In the genomic region with DNA sequence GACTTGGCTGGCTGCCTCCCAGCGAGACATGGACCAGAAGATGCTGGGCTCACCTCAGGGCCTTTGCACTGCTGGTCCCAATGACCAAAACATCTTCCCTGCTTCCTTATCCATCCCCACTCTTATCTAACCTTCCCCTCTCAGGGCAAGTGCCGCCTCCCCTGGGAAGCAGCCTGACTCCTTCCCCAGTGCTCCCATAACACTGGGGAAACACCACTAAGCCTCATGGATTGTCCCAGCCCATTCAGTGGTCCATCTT, we compare ENCODE assay signal across 17 cellular contexts. TPM values are rescaled to one million over a fixed set of nuclear protein-coding genes. Genes with fewer than 3 reads are reported as not detected.
DNase-seq lines count a peak whose midpoint lies in the region; ATAC-seq and TF ChIP-seq lines count a peak whose summit lies in the region.
"Had no signal": no experiment of that assay in that cellular context is flagged by ENCODE, and none has a peak within 500 bp of the region (broad histone marks: within the 10 kb centered on the region; RNA-seq: fewer than 3 reads in every experiment).

No MANE protein-coding gene starts in this region.

- H3K9ac ChIP-seq in KMS-11: no peak overlapping the region

- H3K4me2 ChIP-seq in KMS-11: peak overlapping the region; percentile 99; the same call in 1 of the 2 replicates
- H3K4me2 ChIP-seq: hepatocyte had no signal

- no peak overlapping the region; the same call in 1 of the 2 replicates for H3K27ac ChIP-seq in KMS-11
- H3K27ac ChIP-seq in spleen: peak overlapping the region in 6 of 8 donors; percentile 45 to 97 (median 94)
- no peak overlapping the region for H3K27ac ChIP-seq in left lung
- H3K27ac ChIP-seq: adrenal gland, hepatocyte, upper lobe of right lung had no signal

- intact Hi-C loops in activated CD4-positive, alpha-beta T cell treated with anti-CD3 and anti-CD28 coated beads, Interleukin-2, amount 10 ng/mL, durations not matched to agents 24 days and 14 days (cut with micrococcal nuclease): no loop called here
- intact Hi-C loops in spleen (cut with DNase I; ENCODE audit: low total_unique reads) (no loop called here), left lung (cut with DNase I) (no loop called here)

- H3K9me3 Mint-ChIP-seq in activated CD4-positive, alpha-beta T cell treated with anti-CD3 and anti-CD28 coated beads, Interleukin-2, amount 10 ng/mL, durations not matched to agents 24 days and 14 days: no peaks in the 10 kb centered on the region
- H3K9me3 Mint-ChIP-seq in activated naive CD8-positive, alpha-beta T cell treated with anti-CD3 and anti-CD28 coated beads, Interleukin-2, amount 50 U/mL, for 24 hours: no peaks in the 10 kb centered on the region
- H3K9me3 Mint-ChIP-seq: nephron progenitor cell had no signal

- no peak for TF ChIP-seq CTCF in KMS-11 (conservative IDR thresholded peaks at IDR 0.05; ENCODE audit: low read depth, low read length)
- no peak for TF ChIP-seq CTCF in spleen (IDR thresholded peaks at IDR 0.05 in 8 of 11, conservative IDR thresholded peaks at IDR 0.05 in 3 of 11)
- TF ChIP-seq CTCF in left lung (IDR thresholded peaks at IDR 0.05): no peak

- peak overlapping the region; percentile 87 for H3K4me3 Mint-ChIP-seq in activated CD4-positive, alpha-beta T cell treated with anti-CD3 and anti-CD28 coated beads, Interleukin-2, amount 10 ng/mL, durations not matched to agents 24 days and 14 days
- H3K4me3 Mint-ChIP-seq in activated naive CD8-positive, alpha-beta T cell treated with anti-CD3 and anti-CD28 coated beads, Interleukin-2, amount 50 U/mL, for 24 hours: peak overlapping the region; percentile 60
- H3K4me3 Mint-ChIP-seq: nephron progenitor cell had no signal

- H3K4me1 Mint-ChIP-seq in activated CD4-positive, alpha-beta T cell treated with anti-CD3 and anti-CD28 coated beads, Interleukin-2, amount 10 ng/mL, durations not matched to agents 24 days and 14 days: peaks cover 53% of the 10 kb centered on the region
- H3K4me1 Mint-ChIP-seq in activated naive CD8-positive, alpha-beta T cell treated with anti-CD3 and anti-CD28 coated beads, Interleukin-2, amount 50 U/mL, for 24 hours: peaks cover 61% of the 10 kb centered on the region

- H3K27ac Mint-ChIP-seq in activated CD4-positive, alpha-beta T cell treated with anti-CD3 and anti-CD28 coated beads, Interleukin-2, amount 10 ng/mL, durations not matched to agents 24 days and 14 days: peak overlapping the region; percentile 39
- H3K27ac Mint-ChIP-seq in activated naive CD8-positive, alpha-beta T cell treated with anti-CD3 and anti-CD28 coated beads, Interleukin-2, amount 50 U/mL, for 24 hours: peak overlapping the region; percentile 61
- H3K27ac Mint-ChIP-seq: nephron progenitor cell had no signal

- no peaks in the 10 kb centered on the region for H3K9me3 ChIP-seq in spleen
- no peaks in the 10 kb centered on the region for H3K9me3 ChIP-seq in left lung
- H3K9me3 ChIP-seq: adrenal gland, Peyer's patch, upper lobe of right lung had no signal

- no peak for TF ChIP-seq POLR2A in spleen (IDR thresholded peaks at IDR 0.05)

- H3K27me3 ChIP-seq in KMS-11 (ENCODE audit: insufficient read depth, low read depth): no peaks in the 10 kb centered on the region
- no peaks in the 10 kb centered on the region for H3K27me3 ChIP-seq in spleen (replicated peaks in 1 of 7)
- no peaks in the 10 kb centered on the region for H3K27me3 ChIP-seq in left lung
- H3K27me3 ChIP-seq: adrenal gland, hepatocyte, Peyer's patch, upper lobe of right lung had no signal

- H4K20me1 ChIP-seq in KMS-11 (ENCODE audit: insufficient read depth): no peaks in the 10 kb centered on the region

- H3K4me1 ChIP-seq in KMS-11 (ENCODE audit: low read depth, poor library complexity, severe bottlenecking) (peaks cover 55% of the 10 kb centered on the region), spleen (peaks cover 58 to 100% (median 87%) of the 10 kb centered on the region in 6 donors), left lung (peaks cover 14 to 74% of the 10 kb centered on the region in 2 donors)

- H3K79me2 ChIP-seq in KMS-11 (ENCODE audit: insufficient read depth, low read depth): peaks cover 20% of the 10 kb centered on the region; the same call in 1 of the 2 replicates

- WGBS in spleen, 5 donors: 84 to 97% (median 94%) methylated on average over 2 of the region's 2 CpGs

- H3K27me3 Mint-ChIP-seq in activated CD4-positive, alpha-beta T cell treated with anti-CD3 and anti-CD28 coated beads, Interleukin-2, amount 10 ng/mL, durations not matched to agents 24 days and 14 days: no peaks in the 10 kb centered on the region
- H3K27me3 Mint-ChIP-seq in activated naive CD8-positive, alpha-beta T cell treated with anti-CD3 and anti-CD28 coated beads, Interleukin-2, amount 50 U/mL, for 24 hours: no peaks in the 10 kb centered on the region

- no peak overlapping the region for H2AFZ ChIP-seq in KMS-11 (ENCODE audit: low read depth)
- H2AFZ ChIP-seq: hepatocyte had no signal

- H3K36me3 Mint-ChIP-seq in activated CD4-positive, alpha-beta T cell treated with anti-CD3 and anti-CD28 coated beads, Interleukin-2, amount 10 ng/mL, durations not matched to agents 24 days and 14 days (ENCODE audit: low read depth): peaks cover 58% of the 10 kb centered on the region
- peaks cover 29% of the 10 kb centered on the region for H3K36me3 Mint-ChIP-seq in activated naive CD8-positive, alpha-beta T cell treated with anti-CD3 and anti-CD28 coated beads, Interleukin-2, amount 50 U/mL, for 24 hours (ENCODE audit: low read depth)

- H3K36me3 ChIP-seq in KMS-11 (ENCODE audit: insufficient read depth): no peaks in the 10 kb centered on the region
- peaks cover 0 to 89% (median 76%) of the 10 kb centered on the region in 6 donors for H3K36me3 ChIP-seq in spleen
- H3K36me3 ChIP-seq in left lung: peaks cover 0 to 86% of the 10 kb centered on the region in 2 donors
- H3K36me3 ChIP-seq: adrenal gland had no signal

- ATAC-seq in activated naive CD8-positive, alpha-beta T cell treated with anti-CD3 and anti-CD28 coated beads, Interleukin-2, amount 50 U/mL, for 24 hours: no peak
- ATAC-seq in left lung: no peak
- ATAC-seq in HG03280 (IDR thresholded peaks at IDR 0.05; ENCODE audit: unreplicated experiment): no peak
- ATAC-seq: SK-N-SH treated with all-trans-retinoic acid at 6 μM for 48 hours, upper lobe of right lung had no signal

- no peak overlapping the region for H3K4me3 ChIP-seq in KMS-11 (IDR thresholded peaks at IDR 0.05; ENCODE audit: insufficient read depth, low read depth, low read length)
- H3K4me3 ChIP-seq in spleen: peak overlapping the region in 2 of 8 donors; percentile 29 to 53
- H3K4me3 ChIP-seq in left lung: no peak overlapping the region
- H3K4me3 ChIP-seq: adrenal gland, hepatocyte, upper lobe of right lung had no signal

- no peak for DNase-seq in activated CD4-positive, alpha-beta T cell treated with anti-CD3 and anti-CD28 coated beads, Interleukin-2, amount 10 ng/mL, durations not matched to agents 24 days and 14 days
- DNase-seq in activated CD4-positive, alpha-beta T cell treated with anti-CD3 and anti-CD28 coated beads for 1 hour: no peak
- DNase-seq in activated naive CD8-positive, alpha-beta T cell treated with anti-CD3 and anti-CD28 coated beads, Interleukin-2, amount 50 U/mL, for 24 hours: no peak
- DNase-seq in spleen (peak; percentile 76), left lung (no peak), NCI-H146 treated with DMSO at 0.1 percent for 48 hours (lab: John Stamatoyannopoulos, UW; ENCODE audit: unreplicated experiment) (no peak)
- DNase-seq: adrenal gland, HCEC 1CT, NCI-H1436 treated with DMSO at 0.1 percent for 48 hours, nephron progenitor cell, upper lobe of right lung had no signal

RNA-seq across cellular contexts. Expression of a gene that starts 5.6 kb away (rescaled TPM):
- total RNA-seq in activated CD4-positive, alpha-beta T cell treated with anti-CD3 and anti-CD28 coated beads, Interleukin-2, amount 10 ng/mL, durations not matched to agents 24 days and 14 days: 250 and 251 TPM in 2 replicates
- total RNA-seq in spleen (100 to 1,000 TPM; 169 to 425 (median 354) TPM), left lung (100 to 1,000 TPM; 149 to 152 TPM)
- 100 to 1,000 TPM; 132 to 269 (median 252) TPM for polyA plus RNA-seq in spleen

RNA-seq across cellular contexts. Expression of a gene that starts 7.7 kb away (rescaled TPM):
- total RNA-seq in activated CD4-positive, alpha-beta T cell treated with anti-CD3 and anti-CD28 coated beads, Interleukin-2, amount 10 ng/mL, durations not matched to agents 24 days and 14 days: 231 and 234 TPM in 2 replicates
- total RNA-seq in spleen: 100 to 1,000 TPM; 116 to 222 (median 205) TPM
- 100 to 1,000 TPM; 103 to 191 (median 158) TPM for polyA plus RNA-seq in spleen
- total RNA-seq in left lung: 10 to 100 TPM; 14.7 to 37.3 TPM

RNA-seq across cellular contexts. Expression of a gene that starts 23.3 kb away (rescaled TPM):
- total RNA-seq in activated CD4-positive, alpha-beta T cell treated with anti-CD3 and anti-CD28 coated beads, Interleukin-2, amount 10 ng/mL, durations not matched to agents 24 days and 14 days: not detected in 2 replicates
- 1 to 10 TPM in 2 of 7 donors, under 1 TPM in 2, not detected in 3; 0.19 to 3.0 (median 0.95) TPM for total RNA-seq in spleen
- polyA plus RNA-seq in spleen: under 1 TPM in 2 of 3 donors, not detected in 1; 0.46 TPM
- not detected for total RNA-seq in left lung
- total RNA-seq: adrenal gland, pulmonary artery endothelial cell, upper lobe of right lung had no signal
- polyA plus RNA-seq: adrenal gland had no signal

RNA-seq across cellular contexts. Expression of a gene that starts 45.5 kb away (rescaled TPM):
- 123 and 125 TPM in 2 replicates for total RNA-seq in activated CD4-positive, alpha-beta T cell treated with anti-CD3 and anti-CD28 coated beads, Interleukin-2, amount 10 ng/mL, durations not matched to agents 24 days and 14 days
- total RNA-seq in spleen: 100 to 1,000 TPM; 107 to 179 (median 137) TPM
- polyA plus RNA-seq in spleen: 100 to 1,000 TPM; 152 to 201 (median 170) TPM
- total RNA-seq in left lung: 100 to 1,000 TPM; 192 to 227 TPM

Comparison
In these comparisons a context has a peak if more than half of its experiments do, and no peak if none do; other contexts are left out.
1. H3K27ac ChIP-seq: peak in spleen (6 of 8); none in KMS-11 (single experiment) and left lung (0 of 2).